Comparison of ENCODE assay signal across 18 cellular contexts in genomic region chr13:65011403-65011802, GRCh38.
DNase-seq lines count a peak whose midpoint lies in the region; ATAC-seq, FAIRE-seq and TF ChIP-seq lines count a peak whose summit lies in the region.
"Had no signal": no experiment of that assay in that cellular context is flagged by ENCODE, and none has a peak within 500 bp of the region (broad histone marks: within the 10 kb centered on the region; RNA-seq: fewer than 3 reads in every experiment).

No MANE protein-coding gene starts in this region.

- H3K36me3 ChIP-seq in SK-N-SH (replicated peaks in 1 of 2; ENCODE audit: control insufficient read depth in 1 of 2, insufficient read depth in 2 of 2, low read length in 1 of 2): no peaks in the 10 kb centered on the region
- H3K36me3 ChIP-seq: HAP-1 had no signal

- no peak overlapping the region for H3K9ac ChIP-seq in SK-N-SH

- no peak overlapping the region for H3K4me2 ChIP-seq in SK-N-SH

- H3K27me3 Mint-ChIP-seq in chondrocyte (ENCODE audit: low read depth) (no peaks in the 10 kb centered on the region), mesothelial cell of epicardium (ENCODE audit: low read depth) (no peaks in the 10 kb centered on the region)
- H3K27me3 Mint-ChIP-seq in activated T-cell treated with anti-CD3 and anti-CD28 coated beads, Interleukin-2, amount 50 U/mL, for 72 hours (ENCODE audit: low read depth): no peaks in the 10 kb centered on the region
- H3K27me3 Mint-ChIP-seq: B cell; CD4-positive, CD25-positive, alpha-beta regulatory T cell; CD8-positive, alpha-beta memory T cell had no signal

- H4K20me1 ChIP-seq in SK-N-SH (ENCODE audit: insufficient read depth): no peaks in the 10 kb centered on the region

- no peak for TF ChIP-seq EP300 in SK-N-SH (IDR thresholded peaks at IDR 0.05; ENCODE audit: borderline replicate concordance in 1 of 2, low read depth in 1 of 2, low read length in 1 of 2)

- TF ChIP-seq CTCF in D721Med (IDR thresholded peaks at IDR 0.05; ENCODE audit: insufficient read depth, missing control alignments) (no peak), chondrocyte (IDR thresholded peaks at IDR 0.05) (peak; percentile 8), mesothelial cell of epicardium (IDR thresholded peaks at IDR 0.05; ENCODE audit: unreplicated experiment) (no peak), SK-N-SH (IDR thresholded peaks at IDR 0.05) (no peak)

- CTCF ChIA-PET in HEK293T (lab: Yijun Ruan, JAX) (no interaction called here), SK-N-SH (lab: Yijun Ruan, JAX) (no interaction called here)

- H3K27me3 ChIP-seq in SK-N-SH (ENCODE audit: insufficient read depth): no peaks in the 10 kb centered on the region

- WGBS in SK-N-SH (ENCODE audit: low lambda C conversion rate): 77% methylated on average over 4 of the region's 4 CpGs

- no peaks in the 10 kb centered on the region for H3F3A ChIP-seq in SK-N-SH (replicated peaks; ENCODE audit: insufficient read depth)

- DNase-seq in D721Med (ENCODE audit: insufficient read length, low spot score) (no peak), HEK293T (ENCODE audit: extremely low spot score) (peak; percentile 20), chondrocyte (ENCODE audit: low spot score) (no peak), mesothelial cell of epicardium (ENCODE audit: low spot score in 2 of 2, unreplicated experiment in 2 of 2) (no peak), SK-N-SH (no peak)
- DNase-seq in activated T-cell treated with anti-CD3 and anti-CD28 coated beads, Interleukin-2, amount 50 U/mL, for 72 hours: no peak
- DNase-seq: C1 segment of cervical spinal cord; CD4-positive, CD25-positive, alpha-beta regulatory T cell; CD8-positive, alpha-beta memory T cell; COR-L47; HFFc6; IMR-90; KBM-7 had no signal

- no peaks in the 10 kb centered on the region for H3K79me2 ChIP-seq in SK-N-SH (ENCODE audit: insufficient read depth)

- POLR2A ChIA-PET in HEK293T (lab: Yijun Ruan, JAX) (no interaction called here), SK-N-SH (lab: Yijun Ruan, JAX) (no interaction called here)

- H3K27ac ChIP-seq in SK-N-SH (ENCODE audit: low read depth in 2 of 2, low read length in 1 of 2): no peak overlapping the region

- H3K4me1 Mint-ChIP-seq in chondrocyte (ENCODE audit: low read depth) (no peaks in the 10 kb centered on the region), mesothelial cell of epicardium (peaks cover 15% of the 10 kb centered on the region)
- no peaks in the 10 kb centered on the region for H3K4me1 Mint-ChIP-seq in activated T-cell treated with anti-CD3 and anti-CD28 coated beads, Interleukin-2, amount 50 U/mL, for 72 hours (ENCODE audit: low read depth)
- H3K4me1 Mint-ChIP-seq: B cell; CD4-positive, CD25-positive, alpha-beta regulatory T cell; CD8-positive, alpha-beta memory T cell had no signal

- FAIRE-seq in D721Med (lab: Jason Lieb, UNC): peak; percentile 21
- FAIRE-seq: GM12891, HTR-8/SVneo had no signal

- H3K9me2 ChIP-seq in SK-N-SH: no peaks in the 10 kb centered on the region

- H3K36me3 Mint-ChIP-seq in chondrocyte (ENCODE audit: low read depth): no peaks in the 10 kb centered on the region
- no peaks in the 10 kb centered on the region for H3K36me3 Mint-ChIP-seq in mesothelial cell of epicardium
- H3K36me3 Mint-ChIP-seq in activated T-cell treated with anti-CD3 and anti-CD28 coated beads, Interleukin-2, amount 50 U/mL, for 72 hours (ENCODE audit: insufficient read depth in 2 of 2): no peaks in the 10 kb centered on the region
- H3K36me3 Mint-ChIP-seq: CD4-positive, CD25-positive, alpha-beta regulatory T cell; CD8-positive, alpha-beta memory T cell had no signal

- no peak for ATAC-seq in GM18861 (IDR thresholded peaks at IDR 0.05; ENCODE audit: unreplicated experiment)
- ATAC-seq in activated T-cell treated with anti-CD3 and anti-CD28 coated beads, Interleukin-2, amount 50 U/mL, for 72 hours (replicated peaks in 1 of 2): no peak

- H3K4me3 Mint-ChIP-seq in chondrocyte (ENCODE audit: unreplicated experiment) (no peak overlapping the region), mesothelial cell of epicardium (no peak overlapping the region)
- no peak overlapping the region for H3K4me3 Mint-ChIP-seq in activated T-cell treated with anti-CD3 and anti-CD28 coated beads, Interleukin-2, amount 50 U/mL, for 72 hours
- H3K4me3 Mint-ChIP-seq: B cell; CD4-positive, CD25-positive, alpha-beta regulatory T cell; CD8-positive, alpha-beta memory T cell; HFFc6 had no signal

- no peak overlapping the region for H3K4me3 ChIP-seq in SK-N-SH (ENCODE audit: low read depth in 2 of 2, low read length in 1 of 2)
- H3K4me3 ChIP-seq: HAP-1 had no signal

- no peak for TF ChIP-seq RAD21 in SK-N-SH (IDR thresholded peaks at IDR 0.05; ENCODE audit: low read length)

- no peak overlapping the region for H3K27ac Mint-ChIP-seq in chondrocyte (ENCODE audit: unreplicated experiment)
- H3K27ac Mint-ChIP-seq in mesothelial cell of epicardium: peak overlapping the region; percentile 23
- H3K27ac Mint-ChIP-seq in activated T-cell treated with anti-CD3 and anti-CD28 coated beads, Interleukin-2, amount 50 U/mL, for 72 hours: no peak overlapping the region
- H3K27ac Mint-ChIP-seq: B cell; CD4-positive, CD25-positive, alpha-beta regulatory T cell; HFFc6 had no signal

- H3K4me1 ChIP-seq in SK-N-SH (ENCODE audit: control insufficient read depth in 1 of 2, insufficient read depth in 2 of 2, low read depth in 1 of 2, low read length in 1 of 2): no peaks in the 10 kb centered on the region
- H3K4me1 ChIP-seq: HAP-1 had no signal

- no peak overlapping the region for H2AFZ ChIP-seq in SK-N-SH (ENCODE audit: low read depth)

- no peaks in the 10 kb centered on the region for H3K9me3 Mint-ChIP-seq in chondrocyte (ENCODE audit: low read depth)
- peaks cover 23% of the 10 kb centered on the region for H3K9me3 Mint-ChIP-seq in mesothelial cell of epicardium
- peaks cover 9 to 10% of the 10 kb centered on the region in 2 donors for H3K9me3 Mint-ChIP-seq in activated T-cell treated with anti-CD3 and anti-CD28 coated beads, Interleukin-2, amount 50 U/mL, for 72 hours
- H3K9me3 Mint-ChIP-seq: HFFc6 had no signal

- no peaks in the 10 kb centered on the region for H3K9me3 ChIP-seq in SK-N-SH
- H3K9me3 ChIP-seq: HAP-1 had no signal

TF ChIP-seq in HEK293T, 16 proteins besides CTCF, POLR2A, EP300 and RAD21:
- TF ChIP-seq FOXM1 (IDR thresholded peaks at IDR 0.05; ENCODE audit: borderline replicate concordance) (no peak), ELF4 (IDR thresholded peaks at IDR 0.05) (no peak), PKNOX1 (IDR thresholded peaks at IDR 0.05) (peak; percentile 52)

TF ChIP-seq in SK-N-SH, 30 proteins besides CTCF, POLR2A, EP300 and RAD21 (continues in another document):
- no peak for TF ChIP-seq MEF2A (IDR thresholded peaks at IDR 0.05; ENCODE audit: borderline replicate concordance, low read depth)
- no peak for TF ChIP-seq USF1 (IDR thresholded peaks at IDR 0.05; ENCODE audit: borderline replicate concordance, low read depth)
- TF ChIP-seq, protein P1, sequence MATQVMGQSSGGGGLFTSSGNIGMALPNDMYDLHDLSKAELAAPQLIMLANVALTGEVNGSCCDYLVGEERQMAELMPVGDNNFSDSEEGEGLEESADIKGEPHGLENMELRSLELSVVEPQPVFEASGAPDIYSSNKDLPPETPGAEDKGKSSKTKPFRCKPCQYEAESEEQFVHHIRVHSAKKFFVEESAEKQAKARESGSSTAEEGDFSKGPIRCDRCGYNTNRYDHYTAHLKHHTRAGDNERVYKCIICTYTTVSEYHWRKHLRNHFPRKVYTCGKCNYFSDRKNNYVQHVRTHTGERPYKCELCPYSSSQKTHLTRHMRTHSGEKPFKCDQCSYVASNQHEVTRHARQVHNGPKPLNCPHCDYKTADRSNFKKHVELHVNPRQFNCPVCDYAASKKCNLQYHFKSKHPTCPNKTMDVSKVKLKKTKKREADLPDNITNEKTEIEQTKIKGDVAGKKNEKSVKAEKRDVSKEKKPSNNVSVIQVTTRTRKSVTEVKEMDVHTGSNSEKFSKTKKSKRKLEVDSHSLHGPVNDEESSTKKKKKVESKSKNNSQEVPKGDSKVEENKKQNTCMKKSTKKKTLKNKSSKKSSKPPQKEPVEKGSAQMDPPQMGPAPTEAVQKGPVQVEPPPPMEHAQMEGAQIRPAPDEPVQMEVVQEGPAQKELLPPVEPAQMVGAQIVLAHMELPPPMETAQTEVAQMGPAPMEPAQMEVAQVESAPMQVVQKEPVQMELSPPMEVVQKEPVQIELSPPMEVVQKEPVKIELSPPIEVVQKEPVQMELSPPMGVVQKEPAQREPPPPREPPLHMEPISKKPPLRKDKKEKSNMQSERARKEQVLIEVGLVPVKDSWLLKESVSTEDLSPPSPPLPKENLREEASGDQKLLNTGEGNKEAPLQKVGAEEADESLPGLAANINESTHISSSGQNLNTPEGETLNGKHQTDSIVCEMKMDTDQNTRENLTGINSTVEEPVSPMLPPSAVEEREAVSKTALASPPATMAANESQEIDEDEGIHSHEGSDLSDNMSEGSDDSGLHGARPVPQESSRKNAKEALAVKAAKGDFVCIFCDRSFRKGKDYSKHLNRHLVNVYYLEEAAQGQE (IDR thresholded peaks at IDR 0.05; ENCODE audit: low read depth, low read length): no peak
- TF ChIP-seq FOXM1 (IDR thresholded peaks at IDR 0.05; ENCODE audit: low read depth): no peak
- no peak for TF ChIP-seq FOSL2 (IDR thresholded peaks at IDR 0.05; ENCODE audit: borderline replicate concordance, low read depth)
- no peak for TF ChIP-seq PBX3 (IDR thresholded peaks at IDR 0.05)
- no peak for TF ChIP-seq JUND (IDR thresholded peaks at IDR 0.05)
- no peak for TF ChIP-seq NFIC (IDR thresholded peaks at IDR 0.05; ENCODE audit: borderline replicate concordance)
